16 cellular contexts compared by ENCODE assay signal in genomic region chr21:16108561-16109070, GRCh38.
DNase-seq lines count a peak whose midpoint lies in the region; ATAC-seq and TF ChIP-seq lines count a peak whose summit lies in the region.
"Had no signal": no experiment of that assay in that cellular context is flagged by ENCODE, and none has a peak within 500 bp of the region (broad histone marks: within the 10 kb centered on the region; RNA-seq: fewer than 3 reads in every experiment).

No MANE protein-coding gene starts in this region.

- no peaks in the 10 kb centered on the region for H3K27me3 ChIP-seq in brain microvascular endothelial cell (replicated peaks)
- no peaks in the 10 kb centered on the region for H3K27me3 ChIP-seq in trophoblast cell (ENCODE audit: insufficient read depth, low read length)
- no peaks in the 10 kb centered on the region for H3K27me3 ChIP-seq in dorsolateral prefrontal cortex

- no peaks in the 10 kb centered on the region for H3K79me1 ChIP-seq in trophoblast cell (ENCODE audit: low read length)

- no peak overlapping the region for H2BK12ac ChIP-seq in trophoblast cell (ENCODE audit: low read length)

- no peak overlapping the region for H3K14ac ChIP-seq in trophoblast cell (ENCODE audit: low read length)

- H3K18ac ChIP-seq in trophoblast cell (ENCODE audit: low read length): no peak overlapping the region

- DNase-seq in NCI-H226: peak; percentile 36
- DNase-seq in brain microvascular endothelial cell: no peak
- peak; percentile 38 to 88 for DNase-seq in trophoblast cell
- DNase-seq in dorsolateral prefrontal cortex: no peak
- no peak for DNase-seq in stimulated activated CD4-positive, alpha-beta T cell treated with anti-CD3 and anti-CD28 coated beads, Interleukin-2, amount 100 ng/mL, for 24 hours
- DNase-seq: AML-193; CD4-positive, alpha-beta memory T cell; DMS153; DMS79; GDM1; GOT3; H9 had no signal

- in situ Hi-C loops in brain microvascular endothelial cell (cut with HindIII; ENCODE audit: low pct_ligation_motif_present, low sequenced_read_pairs): no loop called here

- no peak for ATAC-seq in GM21737 (IDR thresholded peaks at IDR 0.05; ENCODE audit: unreplicated experiment)

- H3K4me1 ChIP-seq in HEK293 (ENCODE audit: control insufficient read depth, insufficient read depth, low read length): peaks cover 3% of the 10 kb centered on the region; the same call in 1 of the 2 replicates
- H3K4me1 ChIP-seq in trophoblast cell (ENCODE audit: control insufficient read depth in 1 of 2, insufficient read depth in 2 of 2, low read length in 2 of 2): no peaks in the 10 kb centered on the region

- H2AK5ac ChIP-seq in trophoblast cell (ENCODE audit: low read length): no peak overlapping the region

- H3K4me3 ChIP-seq in HEK293 (ENCODE audit: low read depth, low read length): no peak overlapping the region
- H3K4me3 ChIP-seq in brain microvascular endothelial cell (ENCODE audit: low read depth, low read length): no peak overlapping the region
- no peak overlapping the region for H3K4me3 ChIP-seq in trophoblast cell (ENCODE audit: low read depth, low read length)
- H3K4me3 ChIP-seq in dorsolateral prefrontal cortex: no peak overlapping the region

- CTCF ChIA-PET in HEK293 (lab: Yijun Ruan, JAX): no interaction called here

- no peak overlapping the region for H3K9ac ChIP-seq in trophoblast cell (ENCODE audit: low read length)
- H3K9ac ChIP-seq: KMS-11 had no signal

- H3K27ac ChIP-seq in HEK293 (ENCODE audit: extremely low read depth, low read depth, low read length) (no peak overlapping the region), brain microvascular endothelial cell (peak overlapping the region; percentile 26), trophoblast cell (ENCODE audit: low read depth, low read length) (no peak overlapping the region), dorsolateral prefrontal cortex (no peak overlapping the region)
- H3K27ac ChIP-seq: HL-60, KMS-11 had no signal

- H4K12ac ChIP-seq in trophoblast cell (ENCODE audit: low read depth, low read length): no peak overlapping the region

- H2BK120ac ChIP-seq in trophoblast cell (ENCODE audit: insufficient read depth, low read length, poor library complexity): no peak overlapping the region

- H3K9me3 ChIP-seq in HEK293 (ENCODE audit: control insufficient read depth, insufficient read depth, low read depth, low read length): no peaks in the 10 kb centered on the region
- no peaks in the 10 kb centered on the region for H3K9me3 ChIP-seq in trophoblast cell (ENCODE audit: insufficient read depth, low read depth, low read length)

- no peaks in the 10 kb centered on the region for H3K79me2 ChIP-seq in trophoblast cell (ENCODE audit: control insufficient read depth, insufficient read depth, low read length, poor library complexity)

- no peak overlapping the region for H2AFZ ChIP-seq in trophoblast cell (ENCODE audit: insufficient read depth, low read length, poor library complexity)

- no peak overlapping the region for H3K4ac ChIP-seq in trophoblast cell (ENCODE audit: low read depth, low read length)

- H3K36me3 ChIP-seq in HEK293 (ENCODE audit: control insufficient read depth in 2 of 2, insufficient read depth in 1 of 2, low read length in 2 of 2) (no peaks in the 10 kb centered on the region), brain microvascular endothelial cell (replicated peaks) (no peaks in the 10 kb centered on the region), trophoblast cell (ENCODE audit: control insufficient read depth in 1 of 2, insufficient read depth in 2 of 2, low read length in 2 of 2) (no peaks in the 10 kb centered on the region)

- no peak overlapping the region for H4K91ac ChIP-seq in trophoblast cell (ENCODE audit: low read depth, low read length)

- TF ChIP-seq CTCF in HEK293 (tag by site-specific recombination; IDR thresholded peaks at IDR 0.05): no peak
- no peak for TF ChIP-seq CTCF in brain microvascular endothelial cell (IDR thresholded peaks at IDR 0.05; ENCODE audit: low read depth, low read length, missing control alignments)
- TF ChIP-seq CTCF in dorsolateral prefrontal cortex (IDR thresholded peaks at IDR 0.05 in 54 of 56, conservative IDR thresholded peaks at IDR 0.05 in 2 of 56; ENCODE audit: low read depth in 1 of 56, partially characterized antibody in 56 of 56): no peak

- H3K23ac ChIP-seq in trophoblast cell (ENCODE audit: low read length): no peak overlapping the region

- WGBS in trophoblast cell (ENCODE audit: extremely low coverage, insufficient coverage, insufficient read length): no CpG with 5 or more reads among the region's 3 CpGs

- no peak overlapping the region for H3K4me2 ChIP-seq in trophoblast cell (ENCODE audit: low read length)
- H3K4me2 ChIP-seq: KMS-11 had no signal

- no peak overlapping the region for H4K8ac ChIP-seq in trophoblast cell (ENCODE audit: low read depth, low read length)

- intact Hi-C loops in dorsolateral prefrontal cortex (cut with DNase I): no loop called here

- H2BK5ac ChIP-seq in trophoblast cell (ENCODE audit: low read depth, low read length, poor library complexity): no peak overlapping the region

- POLR2A ChIA-PET in HEK293 (lab: Yijun Ruan, JAX): no interaction called here

TF ChIP-seq in HEK293, 187 proteins besides CTCF, POLR2A, EP300 and RAD21:
- TF ChIP-seq PRDM4 (tag by site-specific recombination; IDR thresholded peaks at IDR 0.05) (no peak), PBX3 (CRISPR knock-in tag; IDR thresholded peaks at IDR 0.05) (no peak), ZSCAN30 (tag by site-specific recombination; IDR thresholded peaks at IDR 0.05) (0 out of 2 replicates have a peak, but pooled peaks have one; percentile 21), ZFHX2 (tag by site-specific recombination; conservative IDR thresholded peaks at IDR 0.05) (no peak), ZNF140 (tag by site-specific recombination; IDR thresholded peaks at IDR 0.05) (no peak), ZNF138 (tag by site-specific recombination; IDR thresholded peaks at IDR 0.05; ENCODE audit: borderline replicate concordance) (no peak), ZNF600 (tag by site-specific recombination; IDR thresholded peaks at IDR 0.05) (no peak), MZF1 (tag by site-specific recombination; IDR thresholded peaks at IDR 0.05; ENCODE audit: borderline replicate concordance) (no peak)

Comparison
In these comparisons a context has a peak if more than half of its experiments do, and no peak if none do; other contexts are left out.
1. DNase-seq: peak in NCI-H226 (single experiment) and trophoblast cell (2 of 2); none in brain microvascular endothelial cell (single experiment), dorsolateral prefrontal cortex (0 of 10) and stimulated activated CD4-positive, alpha-beta T cell treated with anti-CD3 and anti-CD28 coated beads, Interleukin-2, amount 100 ng/mL, for 24 hours (0 of 2).